Comparison of ENCODE assay signal across 1 cellular context in genomic region chr16:278863-279366, GRCh38.
TF ChIP-seq lines count a peak whose summit lies in the region.

No MANE protein-coding gene starts in this region.

TF ChIP-seq in HEK293, 187 proteins besides CTCF, POLR2A, EP300 and RAD21 (continued from another document):
- peak; percentile 9 for TF ChIP-seq ZBTB26 (tag by site-specific recombination; optimal IDR thresholded peaks at IDR 0.05)
- no peak for TF ChIP-seq ZNF148 (tag by site-specific recombination; IDR thresholded peaks at IDR 0.05; ENCODE audit: borderline replicate concordance)
- TF ChIP-seq ZNF169 (tag by site-specific recombination; IDR thresholded peaks at IDR 0.05) = no peak
- peak; percentile 13; the same call in 1 of the 2 replicates for TF ChIP-seq KLF8 (tag by site-specific recombination; IDR thresholded peaks at IDR 0.05)
- peak; percentile 45; the same call in 1 of the 2 replicates for TF ChIP-seq ZBTB6 (tag by site-specific recombination; IDR thresholded peaks at IDR 0.05)
- TF ChIP-seq, protein P1, sequence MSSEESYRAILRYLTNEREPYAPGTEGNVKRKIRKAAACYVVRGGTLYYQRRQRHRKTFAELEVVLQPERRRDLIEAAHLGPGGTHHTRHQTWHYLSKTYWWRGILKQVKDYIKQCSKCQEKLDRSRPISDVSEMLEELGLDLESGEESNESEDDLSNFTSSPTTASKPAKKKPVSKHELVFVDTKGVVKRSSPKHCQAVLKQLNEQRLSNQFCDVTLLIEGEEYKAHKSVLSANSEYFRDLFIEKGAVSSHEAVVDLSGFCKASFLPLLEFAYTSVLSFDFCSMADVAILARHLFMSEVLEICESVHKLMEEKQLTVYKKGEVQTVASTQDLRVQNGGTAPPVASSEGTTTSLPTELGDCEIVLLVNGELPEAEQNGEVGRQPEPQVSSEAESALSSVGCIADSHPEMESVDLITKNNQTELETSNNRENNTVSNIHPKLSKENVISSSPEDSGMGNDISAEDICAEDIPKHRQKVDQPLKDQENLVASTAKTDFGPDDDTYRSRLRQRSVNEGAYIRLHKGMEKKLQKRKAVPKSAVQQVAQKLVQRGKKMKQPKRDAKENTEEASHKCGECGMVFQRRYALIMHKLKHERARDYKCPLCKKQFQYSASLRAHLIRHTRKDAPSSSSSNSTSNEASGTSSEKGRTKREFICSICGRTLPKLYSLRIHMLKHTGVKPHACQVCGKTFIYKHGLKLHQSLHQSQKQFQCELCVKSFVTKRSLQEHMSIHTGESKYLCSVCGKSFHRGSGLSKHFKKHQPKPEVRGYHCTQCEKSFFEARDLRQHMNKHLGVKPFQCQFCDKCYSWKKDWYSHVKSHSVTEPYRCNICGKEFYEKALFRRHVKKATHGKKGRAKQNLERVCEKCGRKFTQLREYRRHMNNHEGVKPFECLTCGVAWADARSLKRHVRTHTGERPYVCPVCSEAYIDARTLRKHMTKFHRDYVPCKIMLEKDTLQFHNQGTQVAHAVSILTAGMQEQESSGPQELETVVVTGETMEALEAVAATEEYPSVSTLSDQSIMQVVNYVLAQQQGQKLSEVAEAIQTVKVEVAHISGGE (tag by site-specific recombination; conservative IDR thresholded peaks at IDR 0.05; ENCODE audit: low read depth) = no peak
- TF ChIP-seq ZNF600 (tag by site-specific recombination; IDR thresholded peaks at IDR 0.05) = peak; percentile 75
- no peak for TF ChIP-seq ZSCAN23 (tag by site-specific recombination; IDR thresholded peaks at IDR 0.05)
- peak; percentile 64 for TF ChIP-seq ZBTB17 (tag by site-specific recombination; IDR thresholded peaks at IDR 0.05)
- no peak for TF ChIP-seq ZNF280C (tag by site-specific recombination; IDR thresholded peaks at IDR 0.05)
